ENCODE assay signal across 8 cellular contexts in genomic region chr10:114879541-114880158, GRCh38.
DNase-seq lines count a peak whose midpoint lies in the region; ATAC-seq and TF ChIP-seq lines count a peak whose summit lies in the region.

No MANE protein-coding gene starts in this region.

- DNase-seq in AG20443 (ENCODE audit: low spot score) (peak; percentile 52), RKO (ENCODE audit: low spot score) (peak; percentile 18), astrocyte of the cerebellum (ENCODE audit: low read depth) (no peak), memory B cell (ENCODE audit: low spot score in 2 of 2) (peak; percentile 14 to 33), DMS153 (lab: John Stamatoyannopoulos, UW) (no peak), cortex of kidney (lab: John Stamatoyannopoulos, UW) (no peak)

- H3K4me3 Mint-ChIP-seq in memory B cell, result no peak overlapping the region

- H3K27ac Mint-ChIP-seq in memory B cell, result no peak overlapping the region

- ATAC-seq in GM18520 (IDR thresholded peaks at IDR 0.05; ENCODE audit: unreplicated experiment) (peak; percentile 60), HG03025 (IDR thresholded peaks at IDR 0.05; ENCODE audit: low FRiP score, unreplicated experiment) (peak; percentile 61), memory B cell (ENCODE audit: low read depth) (peak; percentile 43)

- H3K27me3 Mint-ChIP-seq in memory B cell, result peaks cover 19% of the 10 kb centered on the region

- no peaks in the 10 kb centered on the region for H3K36me3 Mint-ChIP-seq in memory B cell

- H3K4me1 Mint-ChIP-seq in memory B cell, result peaks cover 12% of the 10 kb centered on the region

- in situ Hi-C loops in astrocyte of the cerebellum (cut with HindIII; ENCODE audit: low sequenced_read_pairs), result loop anchor here (25.0 kb wide), 1 partner anchor 233 kb away; no protein-coding TSS in a partner anchor

- H3K4me3 ChIP-seq in astrocyte of the cerebellum (ENCODE audit: low read depth, low read length), result no peak overlapping the region

- H3K9me3 Mint-ChIP-seq in memory B cell, result no peaks in the 10 kb centered on the region

- peak; percentile 55 for TF ChIP-seq CTCF in astrocyte of the cerebellum (IDR thresholded peaks at IDR 0.05; ENCODE audit: low read depth, low read length, missing control alignments)

Comparison
In these comparisons a context has a peak if more than half of its experiments do, and no peak if none do; other contexts are left out.
1. DNase-seq: peak in AG20443 (single experiment), RKO (single experiment) and memory B cell (2 of 2); none in astrocyte of the cerebellum (single experiment), DMS153 (single experiment) and cortex of kidney (single experiment).
2. Peak in every context shown above with its lines, with median percentiles within 50 percentile points of each other: ATAC-seq.